Comparison of ENCODE assay signal across 8 cellular contexts in the genomic region with DNA sequence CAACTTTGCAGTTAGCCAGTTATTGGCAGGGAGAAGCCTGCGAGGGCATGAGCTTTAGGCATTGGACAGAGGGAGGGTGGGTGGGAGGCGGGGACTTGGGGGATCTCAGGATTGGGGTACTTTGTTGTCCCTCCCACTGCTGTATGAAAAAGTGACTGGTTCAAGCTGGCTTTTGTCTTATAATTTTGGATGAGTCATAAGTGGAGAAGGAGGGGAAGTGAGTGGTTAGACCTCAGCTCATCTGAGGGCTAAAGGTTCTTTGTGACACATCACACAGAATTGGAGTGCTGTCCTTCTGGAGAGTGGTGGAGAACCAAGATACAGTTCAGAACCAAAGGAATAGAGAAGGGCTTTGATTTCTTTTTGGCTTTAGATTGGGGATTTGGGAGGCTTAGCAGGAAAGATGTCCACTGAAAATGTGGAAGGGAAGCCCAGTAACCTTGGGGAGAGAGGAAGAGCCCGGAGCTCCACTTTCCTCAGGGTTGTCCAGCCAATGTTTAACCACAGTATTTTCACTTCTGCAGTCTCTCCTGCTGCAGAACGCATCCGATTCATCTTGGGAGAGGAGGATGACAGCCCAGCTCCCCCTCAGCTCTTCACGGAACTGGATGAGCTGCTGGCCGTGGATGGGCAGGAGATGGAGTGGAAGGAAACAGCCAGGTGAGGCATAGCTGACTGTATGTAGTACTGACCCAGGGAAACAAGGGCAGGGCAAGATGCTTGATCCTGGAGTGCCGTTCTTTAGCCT. TPM values are rescaled to one million over a fixed set of nuclear protein-coding genes. Genes with fewer than 3 reads are reported as not detected.
A peak's percentile ranks its signal among the peaks of the same experiment; 100 is the strongest.
DNase-seq lines count a peak whose midpoint lies in the region; ATAC-seq and TF ChIP-seq lines count a peak whose summit lies in the region.

A gene (plus strand): TSS at position 175 of the 748 bp plus-strand sequence.

- POLR2A ChIA-PET in activated CD8-positive, alpha-beta T cell treated with anti-CD3 and anti-CD28 coated beads, Interleukin-2, amount 10 ng/mL, durations not matched to agents 7 days and 5 days (lab: Charles Lee): no interaction called here

- no peak for TF ChIP-seq EP300 in ovary (IDR thresholded peaks at IDR 0.05)

- peak; percentile 100 for ATAC-seq in HG03135 (IDR thresholded peaks at IDR 0.05; ENCODE audit: unreplicated experiment)
- ATAC-seq in activated CD8-positive, alpha-beta T cell treated with anti-CD3 and anti-CD28 coated beads, Interleukin-2, amount 10 ng/mL, durations not matched to agents 7 days and 5 days: peak; percentile 99
- peak; percentile 79 for ATAC-seq in mucosa of descending colon

- no peak within 1 kb of the TSS for H3K27ac ChIP-seq in ovary

- peaks cover 17% of the 10 kb centered on the region for H3K27me3 Mint-ChIP-seq in activated CD8-positive, alpha-beta T cell treated with anti-CD3 and anti-CD28 coated beads, Interleukin-2, amount 10 ng/mL, durations not matched to agents 7 days and 5 days (ENCODE audit: low read depth)

- peaks cover 13% of the 10 kb centered on the region for H3K4me1 Mint-ChIP-seq in activated CD8-positive, alpha-beta T cell treated with anti-CD3 and anti-CD28 coated beads, Interleukin-2, amount 10 ng/mL, durations not matched to agents 7 days and 5 days (ENCODE audit: low read depth)

- no peak for TF ChIP-seq CTCF in mucosa of descending colon (IDR thresholded peaks at IDR 0.05)
- TF ChIP-seq CTCF in ovary (IDR thresholded peaks at IDR 0.05): no peak

- no peak within 1 kb of the TSS for H3K4me3 Mint-ChIP-seq in activated CD8-positive, alpha-beta T cell treated with anti-CD3 and anti-CD28 coated beads, Interleukin-2, amount 10 ng/mL, durations not matched to agents 7 days and 5 days

- H3K27ac Mint-ChIP-seq in activated CD8-positive, alpha-beta T cell treated with anti-CD3 and anti-CD28 coated beads, Interleukin-2, amount 10 ng/mL, durations not matched to agents 7 days and 5 days: no peak within 1 kb of the TSS

- no peak for TF ChIP-seq POLR2A in ovary (IDR thresholded peaks at IDR 0.05)

- intact Hi-C loops in mucosa of descending colon (cut with DNase I, micrococcal nuclease) (no loop called here), ovary (cut with DNase I) (no loop called here)

- H3K36me3 ChIP-seq in mucosa of descending colon (ENCODE audit: low read depth) (no peaks in the 10 kb centered on the region), ovary (no peaks in the 10 kb centered on the region)

- H3K9me3 Mint-ChIP-seq in activated CD8-positive, alpha-beta T cell treated with anti-CD3 and anti-CD28 coated beads, Interleukin-2, amount 10 ng/mL, durations not matched to agents 7 days and 5 days (ENCODE audit: insufficient read depth): peaks cover 5% of the 10 kb centered on the region

- no peaks in the 10 kb centered on the region for H3K4me1 ChIP-seq in mucosa of descending colon (ENCODE audit: low read depth)
- no peaks in the 10 kb centered on the region for H3K4me1 ChIP-seq in ovary (ENCODE audit: insufficient read depth)

- CTCF ChIA-PET in activated CD8-positive, alpha-beta T cell treated with anti-CD3 and anti-CD28 coated beads, Interleukin-2, amount 10 ng/mL, durations not matched to agents 7 days and 5 days (lab: Charles Lee): interaction anchor here (0.9 kb wide), 1 partner anchor 69 kb away, joined by 3 read pairs; no protein-coding TSS in a partner anchor

- H3K4me3 ChIP-seq in mucosa of descending colon (no peak within 1 kb of the TSS), ovary (no peak within 1 kb of the TSS)

- WGBS in ovary, 3 donors: 91 to 92% (median 91%) methylated on average over 8 of the region's 8 CpGs

- DNase-seq in AG08395 (ENCODE audit: low spot score) (peak; percentile 73), GM19240 (ENCODE audit: insufficient read length, low spot score) (peak; percentile 35), mucosa of descending colon (no peak), DMS153 treated with DMSO at 0.1 percent for 48 hours (lab: John Stamatoyannopoulos, UW; ENCODE audit: unreplicated experiment) (no peak), ovary (no peak), NCI-H526 (lab: John Stamatoyannopoulos, UW) (no peak)
- DNase-seq in activated CD8-positive, alpha-beta T cell treated with anti-CD3 and anti-CD28 coated beads, Interleukin-2, amount 10 ng/mL, durations not matched to agents 7 days and 5 days: peak; percentile 61

- H3K9me3 ChIP-seq in mucosa of descending colon: no peaks in the 10 kb centered on the region
- no peaks in the 10 kb centered on the region for H3K9me3 ChIP-seq in ovary

- no peaks in the 10 kb centered on the region for H3K27me3 ChIP-seq in ovary

- no peaks in the 10 kb centered on the region for H3K36me3 Mint-ChIP-seq in activated CD8-positive, alpha-beta T cell treated with anti-CD3 and anti-CD28 coated beads, Interleukin-2, amount 10 ng/mL, durations not matched to agents 7 days and 5 days (ENCODE audit: low read depth)

RNA-seq across cellular contexts. Expression of the gene that starts here (rescaled TPM):
- total RNA-seq in activated CD8-positive, alpha-beta T cell treated with anti-CD3 and anti-CD28 coated beads, Interleukin-2, amount 10 ng/mL, durations not matched to agents 7 days and 5 days: 1 to 10 TPM; 4.6 to 5.3 TPM
- total RNA-seq in mucosa of descending colon (100 to 1,000 TPM; 102 to 248 (median 165) TPM), ovary (1 to 10 TPM in 5 of 7 donors, under 1 TPM in 2; 0.23 to 8.3 (median 1.4) TPM)
- 1 to 10 TPM in 1 of 2 donors, under 1 TPM in 1; 0.31 to 2.0 TPM for polyA plus RNA-seq in ovary

Comparison
In these comparisons a context has a peak if more than half of its experiments do, and no peak if none do; other contexts are left out.
1. RNA of the gene that starts here (total RNA-seq): 102 to 248 TPM in mucosa of descending colon; 4.6 to 5.3 TPM in activated CD8-positive, alpha-beta T cell treated with anti-CD3 and anti-CD28 coated beads, Interleukin-2, amount 10 ng/mL, durations not matched to agents 7 days and 5 days and 0.23 to 8.3 TPM in ovary; every median in the first group is over 10 times any median in the second.
2. DNase-seq: peak in AG08395 (single experiment), GM19240 (single experiment) and activated CD8-positive, alpha-beta T cell treated with anti-CD3 and anti-CD28 coated beads, Interleukin-2, amount 10 ng/mL, durations not matched to agents 7 days and 5 days (single experiment); none in mucosa of descending colon (0 of 3), DMS153 treated with DMSO at 0.1 percent for 48 hours (single experiment), ovary (0 of 5) and NCI-H526 (0 of 2).
3. Peak in every context shown above with its lines, with median percentiles within 50 percentile points of each other: ATAC-seq.